In genomic region chr14:31266437-31267331, GRCh38 we compare ENCODE assay signal across 13 cellular contexts. TPM values are rescaled to one million over a fixed set of nuclear protein-coding genes. Genes with fewer than 3 reads are reported as not detected.
DNase-seq lines count a peak whose midpoint lies in the region; ATAC-seq, FAIRE-seq and TF ChIP-seq lines count a peak whose summit lies in the region.
"Had no signal": no experiment of that assay in that cellular context is flagged by ENCODE, and none has a peak within 500 bp of the region (broad histone marks: within the 10 kb centered on the region; RNA-seq: fewer than 3 reads in every experiment).

No MANE protein-coding gene starts in this region.

- WGBS in esophagus muscularis mucosa: 86% methylated on average over 12 of the region's 13 CpGs

- no peaks in the 10 kb centered on the region for H3K27me3 ChIP-seq in esophagus muscularis mucosa
- H3K27me3 ChIP-seq in osteoblast (ENCODE audit: insufficient read depth, low read length): no peaks in the 10 kb centered on the region

- H3K4me1 ChIP-seq in esophagus muscularis mucosa (peaks cover 34 to 48% (median 46%) of the 10 kb centered on the region in 4 donors), osteoblast (ENCODE audit: insufficient read depth, low read length) (peaks cover 34% of the 10 kb centered on the region), kidney (ENCODE audit: control insufficient read depth in 1 of 2, insufficient read depth in 1 of 2, low read depth in 1 of 2, low read length in 2 of 2) (peaks cover 16 to 24% of the 10 kb centered on the region in 2 donors)

- peaks cover 3 to 15% (median 9%) of the 10 kb centered on the region in 7 donors for H3K9me3 Mint-ChIP-seq in CD14-positive monocyte

- no peaks in the 10 kb centered on the region for H4K20me1 ChIP-seq in osteoblast (ENCODE audit: insufficient read depth, low read length)

- no peaks in the 10 kb centered on the region for H3K79me2 ChIP-seq in osteoblast (ENCODE audit: insufficient read depth, low read length)

- H3K27ac Mint-ChIP-seq in T-helper 17 cell (peak overlapping the region; percentile 75), CD14-positive monocyte (no peak overlapping the region)
- H3K27ac Mint-ChIP-seq: CD8-positive, alpha-beta memory T cell; H9 had no signal

- H2AFZ ChIP-seq in osteoblast (ENCODE audit: low read length): no peak overlapping the region

- H3K36me3 Mint-ChIP-seq in T-helper 17 cell (ENCODE audit: low read depth): no peaks in the 10 kb centered on the region
- peaks cover 0 to 4% of the 10 kb centered on the region in 2 donors for H3K36me3 Mint-ChIP-seq in CD14-positive monocyte

- H3K36me3 ChIP-seq in esophagus muscularis mucosa: no peaks in the 10 kb centered on the region
- H3K36me3 ChIP-seq in osteoblast (ENCODE audit: insufficient read depth, low read length): no peaks in the 10 kb centered on the region
- H3K36me3 ChIP-seq in kidney (ENCODE audit: control insufficient read depth in 1 of 2, insufficient read depth in 2 of 2, low read length in 2 of 2): no peaks in the 10 kb centered on the region

- H3K4me3 ChIP-seq in esophagus muscularis mucosa: no peak overlapping the region
- no peak overlapping the region for H3K4me3 ChIP-seq in osteoblast (ENCODE audit: insufficient read depth, low read length)
- H3K4me3 ChIP-seq in kidney (ENCODE audit: low read length in 2 of 2): no peak overlapping the region
- H3K4me3 ChIP-seq: A549 had no signal

- H3K4me1 Mint-ChIP-seq in T-helper 17 cell (peaks cover 13% of the 10 kb centered on the region), CD14-positive monocyte (peaks cover 12% of the 10 kb centered on the region)

- intact Hi-C loops in esophagus muscularis mucosa (cut with DNase I) (no loop called here), kidney (cut with DNase I) (no loop called here), CD14-positive monocyte (cut with micrococcal nuclease) (no loop called here)

- no peak for TF ChIP-seq POLR2A in esophagus muscularis mucosa (IDR thresholded peaks at IDR 0.05; ENCODE audit: low read depth)

- H3K27me3 Mint-ChIP-seq in T-helper 17 cell: peaks cover 5% of the 10 kb centered on the region
- peaks cover 0 to 6% (median 0%) of the 10 kb centered on the region in 3 donors for H3K27me3 Mint-ChIP-seq in CD14-positive monocyte (ENCODE audit: low read depth in 3 of 3)
- H3K27me3 Mint-ChIP-seq: CD8-positive, alpha-beta memory T cell had no signal

- H3K9me3 ChIP-seq in T-helper 17 cell (ENCODE audit: control insufficient read depth, low read length, poor library complexity, severe bottlenecking): no peaks in the 10 kb centered on the region
- no peaks in the 10 kb centered on the region for H3K9me3 ChIP-seq in esophagus muscularis mucosa
- no peaks in the 10 kb centered on the region for H3K9me3 ChIP-seq in osteoblast (ENCODE audit: low read depth, low read length)
- H3K9me3 ChIP-seq in kidney (ENCODE audit: control insufficient read depth in 1 of 2, low read length in 2 of 2): peaks cover 0 to 9% of the 10 kb centered on the region in 2 donors
- H3K9me3 ChIP-seq: A549 had no signal

- H3K4me3 Mint-ChIP-seq in T-helper 17 cell: no peak overlapping the region
- no peak overlapping the region for H3K4me3 Mint-ChIP-seq in CD14-positive monocyte
- H3K4me3 Mint-ChIP-seq: CD8-positive, alpha-beta memory T cell; H9 had no signal

- no peak overlapping the region for H3K4me2 ChIP-seq in osteoblast (ENCODE audit: insufficient read depth, low read length)
- H3K4me2 ChIP-seq: A549 had no signal

- TF ChIP-seq CTCF in esophagus muscularis mucosa (IDR thresholded peaks at IDR 0.05) (no peak), osteoblast (IDR thresholded peaks at IDR 0.05; ENCODE audit: extremely low read depth, low read depth, low read length) (no peak), kidney (IDR thresholded peaks at IDR 0.05; ENCODE audit: borderline replicate concordance, extremely low read depth, insufficient read depth) (no peak), CD14-positive monocyte (IDR thresholded peaks at IDR 0.05) (no peak)

- no peak for TF ChIP-seq EP300 in esophagus muscularis mucosa (IDR thresholded peaks at IDR 0.05)

- H3K27ac ChIP-seq in esophagus muscularis mucosa (replicated peaks in 1 of 4): peak overlapping the region in 1 of 4 donors; percentile 91
- no peak overlapping the region for H3K27ac ChIP-seq in osteoblast (ENCODE audit: low read depth, low read length)
- no peak overlapping the region for H3K27ac ChIP-seq in kidney (ENCODE audit: low read depth in 2 of 2, low read length in 2 of 2)
- H3K27ac ChIP-seq: A549 had no signal

- no peak for FAIRE-seq in kidney (lab: Jason Lieb, UNC)
- FAIRE-seq: A549, GM19239 had no signal

- ATAC-seq in T-helper 17 cell: no peak
- ATAC-seq: A549 had no signal

- H3K9ac ChIP-seq in kidney (ENCODE audit: low read length in 2 of 2): no peak overlapping the region

- DNase-seq in T-helper 17 cell (no peak), esophagus muscularis mucosa (ENCODE audit: extremely low spot score) (peak; percentile 42), osteoblast (ENCODE audit: insufficient read length, low spot score, missing footprints) (peak; percentile 1), kidney (no peak), T-helper 2 cell (no peak), CD14-positive monocyte (ENCODE audit: low spot score) (no peak)
- DNase-seq: CD8-positive, alpha-beta memory T cell; DMS53; GF-D8; GOT3; H9 had no signal

RNA-seq across cellular contexts. Expression of gene HECTD1, which starts 59.1 kb away (rescaled TPM):
- total RNA-seq in T-helper 17 cell (100 to 1,000 TPM; 170 to 181 TPM), esophagus muscularis mucosa (100 to 1,000 TPM; 177 to 224 (median 206) TPM), osteoblast (240 and 246 TPM in 2 replicates), kidney (164 TPM)
- polyA plus RNA-seq in kidney (ENCODE audit: insufficient read depth, low read depth, low replicate concordance) (35.5 TPM), CD14-positive monocyte (10 to 100 TPM; 12.7 to 21.5 TPM)

Comparison
In these comparisons a context has a peak if more than half of its experiments do, and no peak if none do; other contexts are left out.
1. DNase-seq: peak in esophagus muscularis mucosa (single experiment) and osteoblast (single experiment); none in T-helper 17 cell (0 of 3), kidney (single experiment), T-helper 2 cell (0 of 5) and CD14-positive monocyte (single experiment).